ENCODE assay signal across 30 cellular contexts in genomic region chr17:67007266-67007665, GRCh38. TPM values are rescaled to one million over a fixed set of nuclear protein-coding genes. Genes with fewer than 3 reads are reported as not detected.
"Had no signal": no experiment of that assay in that cellular context is flagged by ENCODE, and none has a peak within 500 bp of the region (broad histone marks: within the 10 kb centered on the region; RNA-seq: fewer than 3 reads in every experiment).

No MANE protein-coding gene starts in this region.

- H3K27ac ChIP-seq: stomach, suprapubic skin, testis, thoracic aorta, thyroid gland, tibial artery, tibial nerve, transverse colon, upper lobe of left lung, upper lobe of right lung, uterus, vagina had no signal

- ATAC-seq: stimulated activated effector memory CD8-positive, alpha-beta T cell treated with anti-CD3 and anti-CD28 coated beads, Interleukin-12 subunit alpha, Interleukin-12 subunit beta, amount 100 ng/mL, for 72 hours; stimulated activated memory B cell treated with anti-CD40 and anti-IgM and Interleukin-4, amounts not matched to agents 10 μg/mL and 1 μg/mL and 100 μg/mL, for 72 hours; stimulated activated naive B cell treated with anti-CD40 and anti-IgM and Interleukin-4, amounts not matched to agents 10 μg/mL and 1 μg/mL and 100 μg/mL, for 72 hours; stimulated activated naive CD8-positive, alpha-beta T cell treated with anti-CD3 and anti-CD28 coated beads, Interleukin-15, amount 100 ng/mL, for 72 hours; stimulated activated naive CD8-positive, alpha-beta T cell treated with anti-CD3 and anti-CD28 coated beads, Interleukin-15, Interleukin-2, amounts not matched to agents 100 U/mL and 50 U/mL, for 24 hours; upper lobe of right lung had no signal

- H3K36me3 ChIP-seq: stomach, suprapubic skin, thoracic aorta, thyroid gland, tibial artery, tibial nerve, transverse colon, upper lobe of left lung, upper lobe of right lung, uterus, vagina had no signal

- H3K4me1 ChIP-seq: stomach, suprapubic skin, testis, thyroid gland, tibial artery, tibial nerve, transverse colon, upper lobe of left lung, upper lobe of right lung, uterus, vagina had no signal

- FAIRE-seq: urothelium cell line had no signal

- DNase-seq: stimulated activated CD4-positive, alpha-beta T cell treated with anti-CD3 and anti-CD28 coated beads, Interleukin-2, amount 100 ng/mL, for 48 hours; stimulated activated CD4-positive, alpha-beta T cell treated with anti-CD3 and anti-CD28 coated beads, Interleukin-4, amount 100 ng/mL, for 1 hour; stimulated activated CD4-positive, alpha-beta T cell treated with anti-CD3 and anti-CD28 coated beads, Interleukin-4, amount 100 ng/mL, for 24 hours; stimulated activated CD4-positive, alpha-beta T cell treated with anti-CD3 and anti-CD28 coated beads, Interleukin-4, amount 100 ng/mL, for 4 hours; stimulated activated CD8-positive, alpha-beta memory T cell treated with anti-CD3 and anti-CD28 coated beads, Interleukin-4, amount 100 ng/mL, for 48 hours; stimulated activated naive B cell treated with anti-CD40 and anti-IgM and Interleukin-4, amounts not matched to agents 10 μg/mL and 1 μg/mL and 100 μg/mL, for 72 hours; stimulated activated naive CD4-positive, alpha-beta T cell; stimulated activated naive CD4-positive, alpha-beta T cell treated with Interleukin-2 at 50 U/mL for 16 hours; stimulated activated naive CD8-positive, alpha-beta T cell treated with anti-CD3 and anti-CD28 coated beads, Interleukin-15, amount 100 ng/mL, for 72 hours; stimulated activated naive CD8-positive, alpha-beta T cell treated with anti-CD3 and anti-CD28 coated beads, Interleukin-15, Interleukin-2, amounts not matched to agents 100 U/mL and 50 U/mL, for 24 hours; stomach; substantia nigra; testis; thyroid gland; tibial artery; transverse colon; trophoblast cell; upper lobe of left lung; upper lobe of right lung; uterus had no signal

- H3K9me3 ChIP-seq: testis, thoracic aorta, thyroid gland, transverse colon, upper lobe of left lung, upper lobe of right lung, uterus, vagina had no signal

- H3K4me3 ChIP-seq: stomach, suprapubic skin, testis, thoracic aorta, thyroid gland, tibial artery, tibial nerve, transverse colon, upper lobe of left lung, upper lobe of right lung, uterus, vagina had no signal

- H3K27me3 ChIP-seq: testis, thyroid gland, tibial nerve, transverse colon, upper lobe of left lung, upper lobe of right lung, uterus, vagina had no signal

RNA-seq across cellular contexts. Expression of gene CACNG1, which starts 37.1 kb away (rescaled TPM):
- total RNA-seq: stomach, subcutaneous adipose tissue, suprapubic skin, testis, thoracic aorta, thyroid gland, tibial nerve, transverse colon, upper lobe of right lung, ureter, uterus, vagina had no signal
- polyA plus RNA-seq: stomach, urinary bladder had no signal

RNA-seq across cellular contexts. Expression of gene CACNG4, which starts 42.8 kb away (rescaled TPM):
- total RNA-seq: subcutaneous adipose tissue, thoracic aorta had no signal
